Comparison of ENCODE assay signal across 20 cellular contexts in the genomic region with DNA sequence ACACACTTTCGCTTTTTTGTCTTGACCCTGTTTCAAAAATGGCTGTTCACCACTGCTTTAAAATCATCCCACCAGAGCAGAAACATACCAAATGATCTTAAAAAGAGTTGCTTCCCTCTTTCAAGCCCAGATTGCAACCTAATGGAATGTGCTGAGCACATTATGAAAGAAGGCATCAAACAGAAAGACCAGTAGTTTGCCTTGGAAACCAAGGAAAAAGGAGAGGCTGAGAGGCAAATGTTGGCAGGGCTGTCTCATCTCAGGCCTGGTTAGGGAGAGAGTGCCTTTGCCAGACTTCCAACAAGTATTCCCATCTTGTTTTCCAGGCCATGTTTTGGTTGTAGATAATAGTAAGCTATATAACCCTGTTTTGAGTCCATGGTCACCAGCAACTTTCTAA.
DNase-seq lines count a peak whose midpoint lies in the region; ATAC-seq and TF ChIP-seq lines count a peak whose summit lies in the region.
"Had no signal": no experiment of that assay in that cellular context is flagged by ENCODE, and none has a peak within 500 bp of the region (broad histone marks: within the 10 kb centered on the region; RNA-seq: fewer than 3 reads in every experiment).

No MANE protein-coding gene starts in this region.

- H3K9ac ChIP-seq in GM23248 (no peak overlapping the region), neuronal stem cell (ENCODE audit: low read depth, low read length, poor library complexity) (no peak overlapping the region)

- no peaks in the 10 kb centered on the region for H3K36me3 Mint-ChIP-seq in effector memory CD8-positive, alpha-beta T cell (ENCODE audit: insufficient read depth)
- H3K36me3 Mint-ChIP-seq: CD4-positive, alpha-beta memory T cell had no signal

- H2BK15ac ChIP-seq in neuronal stem cell (ENCODE audit: low read length) = no peak overlapping the region

- no peak overlapping the region for H2BK5ac ChIP-seq in neuronal stem cell (ENCODE audit: low read length)

- peaks cover 27% of the 10 kb centered on the region for H3F3A ChIP-seq in GM23248 (ENCODE audit: insufficient read depth)

- DNase-seq in GM23248 (peak; percentile 8), coronary artery (ENCODE audit: low spot score) (no peak), neuronal stem cell (ENCODE audit: low spot score) (no peak), putamen (ENCODE audit: low spot score) (no peak)
- DNase-seq in effector memory CD8-positive, alpha-beta T cell = no peak
- no peak for DNase-seq in activated CD4-positive, alpha-beta T cell treated with anti-CD3 and anti-CD28 coated beads for 1 hour
- DNase-seq: CD4-positive, alpha-beta memory T cell; DMS79; H7; MG63; NCI-H1092; NCI-H146; NCI-H2081; NCI-H510A; NCI-H774; PC-3 had no signal

- no peak overlapping the region for H3K4me3 Mint-ChIP-seq in effector memory CD8-positive, alpha-beta T cell
- H3K4me3 Mint-ChIP-seq: CD4-positive, alpha-beta memory T cell had no signal

- H3K4me2 ChIP-seq in GM23248 (ENCODE audit: unreplicated experiment) = no peak overlapping the region
- H3K4me2 ChIP-seq in neuronal stem cell (ENCODE audit: insufficient read depth, low read length, poor library complexity, severe bottlenecking) = no peak overlapping the region

- no peaks in the 10 kb centered on the region for H3K9me2 ChIP-seq in GM23248 (ENCODE audit: insufficient read depth)

- in situ Hi-C loops in GM23248 (cut with MboI) = no loop called here

- H3K27ac ChIP-seq in GM23248 = no peak overlapping the region
- H3K27ac ChIP-seq in coronary artery = peak overlapping the region; percentile 37 to 59
- no peak overlapping the region for H3K27ac ChIP-seq in neuronal stem cell (replicated peaks; ENCODE audit: low read length)
- H3K27ac ChIP-seq: RWPE1 had no signal

- H3K27ac Mint-ChIP-seq in effector memory CD8-positive, alpha-beta T cell = no peak overlapping the region
- H3K27ac Mint-ChIP-seq: CD4-positive, alpha-beta memory T cell had no signal

- ATAC-seq in HG02840 (IDR thresholded peaks at IDR 0.05; ENCODE audit: low FRiP score, unreplicated experiment) = no peak
- ATAC-seq in effector memory CD8-positive, alpha-beta T cell (replicated peaks) = no peak
- ATAC-seq: GM12878, HepG2, PC-3 had no signal

- H4K91ac ChIP-seq in neuronal stem cell (ENCODE audit: low read depth, low read length, poor library complexity) = no peak overlapping the region

- no peak overlapping the region for H3K14ac ChIP-seq in neuronal stem cell (ENCODE audit: low read length)

- H2AFZ ChIP-seq in GM23248 (no peak overlapping the region), neuronal stem cell (ENCODE audit: low read length) (peak overlapping the region; percentile 54)

- H4K20me1 ChIP-seq in GM23248 (ENCODE audit: insufficient read depth) = no peaks in the 10 kb centered on the region

- H3K36me3 ChIP-seq in GM23248 (ENCODE audit: low read depth) (no peaks in the 10 kb centered on the region), neuronal stem cell (replicated peaks in 1 of 2; ENCODE audit: control insufficient read depth in 2 of 2, insufficient read depth in 2 of 2, low read length in 2 of 2) (no peaks in the 10 kb centered on the region)
- H3K36me3 ChIP-seq: MG63 had no signal

- H3K23ac ChIP-seq in neuronal stem cell (ENCODE audit: low read depth, low read length, poor library complexity) = no peak overlapping the region

- no peaks in the 10 kb centered on the region for H3K4me1 Mint-ChIP-seq in effector memory CD8-positive, alpha-beta T cell (ENCODE audit: low read depth in 2 of 2)
- H3K4me1 Mint-ChIP-seq: CD4-positive, alpha-beta memory T cell had no signal

- no peak overlapping the region for H2AK5ac ChIP-seq in neuronal stem cell (ENCODE audit: low read depth, low read length)

- H3K79me2 ChIP-seq in GM23248 (ENCODE audit: insufficient read depth) = no peaks in the 10 kb centered on the region

- H2BK12ac ChIP-seq in neuronal stem cell (ENCODE audit: low read length) = no peak overlapping the region

- WGBS in GM23248 (ENCODE audit: low coverage in 1 of 2, low lambda C conversion rate in 2 of 2, missing lambda C conversion rate in 2 of 2), 2 experiments = 91 to 100% methylated on average over 1 of the region's 1 CpG
- no CpG with 5 or more reads among the region's 1 CpG for WGBS in neuronal stem cell (ENCODE audit: extremely low coverage in 2 of 2, insufficient read length in 2 of 2, insufficient replicate concordance in 1 of 2), 2 donors

- no peak overlapping the region for H3K4ac ChIP-seq in neuronal stem cell (ENCODE audit: low read length)

- H4K8ac ChIP-seq in neuronal stem cell (ENCODE audit: low read depth, low read length) = no peak overlapping the region

- H3K27me3 ChIP-seq in GM23248 (replicated peaks; ENCODE audit: insufficient read depth) (no peaks in the 10 kb centered on the region), neuronal stem cell (ENCODE audit: control insufficient read depth in 3 of 3, insufficient read depth in 3 of 3, low read depth in 1 of 3, low read length in 3 of 3) (no peaks in the 10 kb centered on the region)
- H3K27me3 ChIP-seq: MG63 had no signal

- no peak overlapping the region for H3K18ac ChIP-seq in neuronal stem cell (ENCODE audit: low read length)

- no peak overlapping the region for H2BK120ac ChIP-seq in neuronal stem cell (ENCODE audit: low read depth, low read length)

- H3K4me1 ChIP-seq in GM23248 (ENCODE audit: insufficient read depth) (peaks cover 27% of the 10 kb centered on the region), neuronal stem cell (ENCODE audit: control insufficient read depth in 2 of 2, insufficient read depth in 1 of 2, low read depth in 1 of 2, low read length in 2 of 2) (peaks cover 0 to 12% of the 10 kb centered on the region in 2 donors)

- H3K9me3 ChIP-seq in GM23248 (ENCODE audit: low read depth) (no peaks in the 10 kb centered on the region), neuronal stem cell (replicated peaks in 1 of 2; ENCODE audit: control insufficient read depth in 2 of 2, insufficient read depth in 1 of 2, low read depth in 1 of 2, low read length in 2 of 2) (no peaks in the 10 kb centered on the region)
- H3K9me3 ChIP-seq: MG63 had no signal

- H3K9me3 Mint-ChIP-seq in effector memory CD8-positive, alpha-beta T cell = no peaks in the 10 kb centered on the region

- TF ChIP-seq CTCF in coronary artery (IDR thresholded peaks at IDR 0.05) = no peak

- no peaks in the 10 kb centered on the region for H3K79me1 ChIP-seq in neuronal stem cell (ENCODE audit: low read depth, low read length)

- H3K4me3 ChIP-seq in GM23248 (no peak overlapping the region), coronary artery (no peak overlapping the region), neuronal stem cell (ENCODE audit: low read length in 2 of 2) (no peak overlapping the region)
- H3K4me3 ChIP-seq: GM12878, MG63 had no signal

- H3K27me3 Mint-ChIP-seq in effector memory CD8-positive, alpha-beta T cell = peaks cover 0 to 10% of the 10 kb centered on the region in 2 donors
- H3K27me3 Mint-ChIP-seq: CD4-positive, alpha-beta memory T cell had no signal

Comparison
In these comparisons a context has a peak if more than half of its experiments do, and no peak if none do; other contexts are left out.
1. H3K27ac ChIP-seq: peak in coronary artery (2 of 2); none in GM23248 (single experiment) and neuronal stem cell (single experiment).